ENCODE assay signal across 26 cellular contexts in the genomic region with DNA sequence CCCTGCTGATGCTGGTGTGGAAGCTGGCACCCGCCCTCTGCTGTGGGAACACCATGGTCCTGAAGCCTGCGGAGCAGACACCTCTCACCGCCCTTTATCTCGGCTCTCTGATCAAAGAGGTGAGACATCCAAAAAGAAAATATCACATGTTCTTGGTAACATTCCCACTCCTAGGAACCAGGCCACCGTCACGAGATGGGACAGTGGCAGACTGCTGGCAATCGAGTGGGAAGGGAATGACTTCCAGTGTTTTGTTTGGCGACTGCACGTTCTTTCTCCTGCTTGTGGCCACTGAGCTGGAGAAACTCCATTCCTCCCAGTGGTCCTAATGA. TPM values are rescaled to one million over a fixed set of nuclear protein-coding genes. Genes with fewer than 3 reads are reported as not detected.
"Had no signal": no experiment of that assay in that cellular context is flagged by ENCODE, and none has a peak within 500 bp of the region (broad histone marks: within the 10 kb centered on the region; RNA-seq: fewer than 3 reads in every experiment).

No MANE protein-coding gene starts in this region.

- H3K27ac ChIP-seq: dorsolateral prefrontal cortex, esophagus muscularis mucosa, transverse colon, WERI-Rb-1 had no signal

- H3K4me3 Mint-ChIP-seq: activated CD8-positive, alpha-beta T cell treated with anti-CD3 and anti-CD28 coated beads, Interleukin-2, amount 10 ng/mL, durations not matched to agents 7 days and 5 days; activated naive CD4-positive, alpha-beta T cell treated with anti-CD3 and anti-CD28 coated beads, Interleukin-2, amount 50 U/mL, for 24 hours; activated T-helper 1 cell treated with anti-CD3 and anti-CD28 coated beads, Interleukin-12 subunit alpha, Interleukin-12 subunit beta, Interleukin-2, Interleukin-4 antibody, amounts not matched to agents 30 ng/mL and 10 ng/mL and 1 ng/mL, durations not matched to agents 14 hours and 24 hours and 36 hours; brain; effector memory CD8-positive, alpha-beta T cell; memory B cell; nephron; T-cell; T-helper 2 cell treated with Interferon-gamma antibody and Interleukin-4, amounts not matched to agents 5 μg/mL and 100 μg/mL, for 36 hours had no signal

- DNase-seq: activated CD4-positive, alpha-beta T cell treated with anti-CD3 and anti-CD28 coated beads for 1 hour; activated CD4-positive, alpha-beta T cell treated with anti-CD3 and anti-CD28 coated beads, Interleukin-2, amount 50 U/mL, for 1 hour; activated CD8-positive, alpha-beta T cell treated with anti-CD3 and anti-CD28 coated beads, Interleukin-2, amount 10 ng/mL, durations not matched to agents 7 days and 5 days; activated gamma-delta T cell treated with Interleukin-2 at 50 U/mL for 16 hours; anterior cingulate cortex; caudate nucleus; dorsolateral prefrontal cortex; effector memory CD8-positive, alpha-beta T cell; glutamatergic neuron; hypothalamus; occipital lobe; posterior cingulate gyrus; stimulated activated CD4-positive, alpha-beta T cell treated with anti-CD3 and anti-CD28 coated beads, Interleukin-4, amount 100 ng/mL, for 24 hours; stimulated activated naive CD8-positive, alpha-beta T cell treated with anti-CD3 and anti-CD28 coated beads, Interleukin-15, Interleukin-2, amounts not matched to agents 100 U/mL and 50 U/mL, for 24 hours; substantia nigra; T-cell; transverse colon; WERI-Rb-1 had no signal

- H3K9me3 Mint-ChIP-seq: activated naive CD4-positive, alpha-beta T cell treated with anti-CD3 and anti-CD28 coated beads, Interleukin-2, amount 50 U/mL, for 24 hours; activated T-helper 1 cell treated with anti-CD3 and anti-CD28 coated beads, Interleukin-12 subunit alpha, Interleukin-12 subunit beta, Interleukin-2, Interleukin-4 antibody, amounts not matched to agents 30 ng/mL and 10 ng/mL and 1 ng/mL, durations not matched to agents 14 hours and 24 hours and 36 hours; effector memory CD8-positive, alpha-beta T cell; memory B cell; nephron; T-cell; T-helper 2 cell treated with Interferon-gamma antibody and Interleukin-4, amounts not matched to agents 5 μg/mL and 100 μg/mL, for 36 hours had no signal

- H3K36me3 ChIP-seq: transverse colon, WERI-Rb-1 had no signal

- H3K9me3 ChIP-seq: esophagus muscularis mucosa, transverse colon had no signal

- ATAC-seq: activated CD8-positive, alpha-beta T cell treated with anti-CD3 and anti-CD28 coated beads, Interleukin-2, amount 10 ng/mL, durations not matched to agents 7 days and 5 days; effector memory CD8-positive, alpha-beta T cell; stimulated activated naive CD8-positive, alpha-beta T cell treated with anti-CD3 and anti-CD28 coated beads, Interleukin-15, Interleukin-2, amounts not matched to agents 100 U/mL and 50 U/mL, for 24 hours; T-cell had no signal

- H3K4me1 Mint-ChIP-seq: activated naive CD4-positive, alpha-beta T cell treated with anti-CD3 and anti-CD28 coated beads, Interleukin-2, amount 50 U/mL, for 24 hours; memory B cell had no signal

- H3K27ac Mint-ChIP-seq: activated CD8-positive, alpha-beta T cell treated with anti-CD3 and anti-CD28 coated beads, Interleukin-2, amount 10 ng/mL, durations not matched to agents 7 days and 5 days; activated naive CD4-positive, alpha-beta T cell treated with anti-CD3 and anti-CD28 coated beads, Interleukin-2, amount 50 U/mL, for 24 hours; brain; effector memory CD8-positive, alpha-beta T cell; memory B cell; nephron; T-cell; T-helper 2 cell treated with Interferon-gamma antibody and Interleukin-4, amounts not matched to agents 5 μg/mL and 100 μg/mL, for 36 hours had no signal

- H3K36me3 Mint-ChIP-seq: activated naive CD4-positive, alpha-beta T cell treated with anti-CD3 and anti-CD28 coated beads, Interleukin-2, amount 50 U/mL, for 24 hours; brain; memory B cell; T-cell had no signal

- H3K4me3 ChIP-seq: dorsolateral prefrontal cortex, esophagus muscularis mucosa, transverse colon had no signal

RNA-seq across cellular contexts. Expression of a gene that starts 14.3 kb away (rescaled TPM):
- total RNA-seq: activated CD8-positive, alpha-beta T cell treated with anti-CD3 and anti-CD28 coated beads, Interleukin-2, amount 10 ng/mL, durations not matched to agents 7 days and 5 days; activated T-helper 1 cell treated with anti-CD3 and anti-CD28 coated beads, Interleukin-12 subunit alpha, Interleukin-12 subunit beta, Interleukin-2, Interleukin-4 antibody, amounts not matched to agents 30 ng/mL and 10 ng/mL and 1 ng/mL, durations not matched to agents 14 hours and 24 hours and 36 hours; myocyte had no signal
